ENCODE assay signal across 8 cellular contexts in the genomic region with DNA sequence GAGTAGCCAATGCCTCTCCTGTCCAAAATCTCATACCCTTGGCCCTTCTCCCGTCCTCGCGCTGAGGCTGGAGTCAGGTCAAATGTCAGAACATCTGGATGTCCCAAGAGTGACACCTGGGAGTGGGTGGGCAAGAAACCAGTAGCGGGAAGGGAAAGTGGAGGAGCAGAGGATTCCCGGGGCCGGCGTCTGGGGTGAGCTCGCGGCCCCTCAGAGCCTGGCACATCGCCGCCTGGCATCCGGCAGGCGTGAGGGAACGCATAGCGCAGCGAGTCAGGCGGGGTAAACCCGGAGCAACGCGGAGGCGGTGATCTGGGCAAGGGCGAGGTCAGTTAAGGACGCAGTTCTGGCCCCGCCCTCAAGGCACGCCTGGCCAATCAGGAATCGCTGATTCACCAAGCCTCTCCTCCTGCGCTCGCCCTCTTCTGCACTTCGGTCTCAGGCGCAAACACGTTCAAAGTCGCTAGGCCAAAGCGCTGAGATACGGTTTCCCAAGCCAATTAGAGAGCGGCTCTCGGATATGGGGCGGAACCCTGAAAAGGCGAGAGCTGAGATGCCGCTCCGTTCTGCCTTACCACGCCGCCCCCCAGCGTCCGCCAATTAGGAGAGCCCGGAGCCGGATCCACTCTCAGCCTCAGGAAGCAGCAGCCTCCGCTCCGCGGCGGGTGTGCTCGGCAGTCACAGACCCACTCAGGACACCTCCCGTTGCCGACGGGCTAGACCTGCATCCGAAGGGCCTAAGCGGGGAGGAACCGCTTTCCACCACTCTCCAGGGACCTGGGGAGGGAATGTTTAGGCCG. TPM values are rescaled to one million over a fixed set of nuclear protein-coding genes. Genes with fewer than 3 reads are reported as not detected.
DNase-seq lines count a peak whose midpoint lies in the region; ATAC-seq and TF ChIP-seq lines count a peak whose summit lies in the region.

No MANE protein-coding gene starts in this region.

- H3K27me3 ChIP-seq in BJ (ENCODE audit: control insufficient read depth, insufficient read depth, low read length), result no peaks in the 10 kb centered on the region

- CTCF ChIA-PET in BJ (lab: Yijun Ruan, JAX), result interaction anchor here (0.5 to 4.2 kb wide), 45 partner anchors 9 to 355 kb away, joined by 3 to 34 read pairs (median 5); partner anchors contain the start of genes HSD17B8, RING1, RPS18 and RXRB
- CTCF ChIA-PET in activated CD4-positive, alpha-beta T cell treated with anti-CD3 and anti-CD28 coated beads, Interleukin-2, amount 10 ng/mL, durations not matched to agents 7 days and 5 days (lab: Charles Lee), result interaction anchor here (0.6 to 4.3 kb wide), 44 partner anchors 10 to 265 kb away, joined by 3 to 30 read pairs (median 5); partner anchors contain the start of genes B3GALT4, COL11A2, PFDN6 and RING1

- peak overlapping the region; percentile 97 for H3K27ac Mint-ChIP-seq in activated CD4-positive, alpha-beta T cell treated with anti-CD3 and anti-CD28 coated beads, Interleukin-2, amount 10 ng/mL, durations not matched to agents 7 days and 5 days

- peak overlapping the region; percentile 56 for H3K4me3 ChIP-seq in BJ (ENCODE audit: low read depth, low read length)

- DNase-seq in BJ (ENCODE audit: low read depth) (peak; percentile 98), GM19240 (ENCODE audit: insufficient read length, low spot score) (peak; percentile 65), NCI-H526 (lab: John Stamatoyannopoulos, UW) (peak; percentile 98 to 99), cortex of kidney (lab: John Stamatoyannopoulos, UW) (peak; percentile 70), left kidney (ENCODE audit: low read depth, low spot score) (peak; percentile 99)
- DNase-seq in activated CD4-positive, alpha-beta T cell treated with anti-CD3 and anti-CD28 coated beads, Interleukin-2, amount 10 ng/mL, durations not matched to agents 7 days and 5 days, result peak; percentile 98
- DNase-seq in stimulated activated CD4-positive, alpha-beta T cell treated with anti-CD3 and anti-CD28 coated beads, Interleukin-2, amount 100 ng/mL, for 24 hours, result peak; percentile 93 to 96

- peak overlapping the region; percentile 86 for H3K4me3 Mint-ChIP-seq in activated CD4-positive, alpha-beta T cell treated with anti-CD3 and anti-CD28 coated beads, Interleukin-2, amount 10 ng/mL, durations not matched to agents 7 days and 5 days

- H3K9me3 Mint-ChIP-seq in activated CD4-positive, alpha-beta T cell treated with anti-CD3 and anti-CD28 coated beads, Interleukin-2, amount 10 ng/mL, durations not matched to agents 7 days and 5 days, result no peaks in the 10 kb centered on the region

- no peaks in the 10 kb centered on the region for H3K36me3 ChIP-seq in BJ (ENCODE audit: control insufficient read depth, insufficient read depth, low read length)

- H3K4me1 Mint-ChIP-seq in activated CD4-positive, alpha-beta T cell treated with anti-CD3 and anti-CD28 coated beads, Interleukin-2, amount 10 ng/mL, durations not matched to agents 7 days and 5 days, result peaks cover 39% of the 10 kb centered on the region

- ATAC-seq in HG03460 (IDR thresholded peaks at IDR 0.05; ENCODE audit: unreplicated experiment), result peak; percentile 83

- TF ChIP-seq CTCF in BJ (IDR thresholded peaks at IDR 0.05; ENCODE audit: insufficient read depth, low read depth, low read length), result peak; percentile 25; the same call in 1 of the 2 replicates

- peaks cover 4% of the 10 kb centered on the region for H3K27me3 Mint-ChIP-seq in activated CD4-positive, alpha-beta T cell treated with anti-CD3 and anti-CD28 coated beads, Interleukin-2, amount 10 ng/mL, durations not matched to agents 7 days and 5 days

- H3K36me3 Mint-ChIP-seq in activated CD4-positive, alpha-beta T cell treated with anti-CD3 and anti-CD28 coated beads, Interleukin-2, amount 10 ng/mL, durations not matched to agents 7 days and 5 days (ENCODE audit: low read depth), result peaks cover 28% of the 10 kb centered on the region

- POLR2A ChIA-PET in BJ (lab: Charles Lee), result interaction anchor here (0.5 to 1.1 kb wide), 3 partner anchors 40 to 277 kb away, joined by 3 to 9 read pairs (median 3); partner anchors contain the start of genes PFDN6 and WDR46
- POLR2A ChIA-PET in activated CD4-positive, alpha-beta T cell treated with anti-CD3 and anti-CD28 coated beads, Interleukin-2, amount 10 ng/mL, durations not matched to agents 7 days and 5 days (lab: Charles Lee), result interaction anchor here (0.6 to 2.2 kb wide), 5 partner anchors 23 to 276 kb away, joined by 3 to 7 read pairs (median 3); partner anchors contain the start of genes B3GALT4, RING1, RPS18 and VPS52

RNA-seq across cellular contexts. Expression of gene VPS52, which starts 22.5 kb away (rescaled TPM):
- 63.2 and 89.8 TPM in 2 replicates for polyA plus RNA-seq in BJ (2011; rRNA removed)
- 49.2 and 70.9 TPM in 2 replicates for polyA minus RNA-seq in BJ (2011; rRNA and poly(A)+ RNA removed)
- 10 to 100 TPM; 79.1 to 84.0 TPM for total RNA-seq in activated CD4-positive, alpha-beta T cell treated with anti-CD3 and anti-CD28 coated beads, Interleukin-2, amount 10 ng/mL, durations not matched to agents 7 days and 5 days

RNA-seq across cellular contexts. Expression of gene RPS18, which starts 22.7 kb away (rescaled TPM):
- polyA plus RNA-seq in BJ (2011; rRNA removed), result 6,221 and 6,433 TPM in 2 replicates
- 565 and 1,108 TPM in 2 replicates for polyA minus RNA-seq in BJ (2011; rRNA and poly(A)+ RNA removed)
- 1,000 to 10,000 TPM; 2,438 to 3,135 TPM for total RNA-seq in activated CD4-positive, alpha-beta T cell treated with anti-CD3 and anti-CD28 coated beads, Interleukin-2, amount 10 ng/mL, durations not matched to agents 7 days and 5 days

RNA-seq across cellular contexts. Expression of gene B3GALT4, which starts 27.8 kb away (rescaled TPM):
- polyA plus RNA-seq in BJ (2011; rRNA removed), result 2.2 and 4.0 TPM in 2 replicates
- 2.2 and 2.6 TPM in 2 replicates for polyA minus RNA-seq in BJ (2011; rRNA and poly(A)+ RNA removed)
- total RNA-seq in activated CD4-positive, alpha-beta T cell treated with anti-CD3 and anti-CD28 coated beads, Interleukin-2, amount 10 ng/mL, durations not matched to agents 7 days and 5 days, result 10 to 100 TPM; 18.3 to 21.5 TPM

RNA-seq across cellular contexts. Expression of gene WDR46, which starts 39.9 kb away (rescaled TPM):
- polyA plus RNA-seq in BJ (2011; rRNA removed), result 45.6 and 78.9 TPM in 2 replicates
- polyA minus RNA-seq in BJ (2011; rRNA and poly(A)+ RNA removed), result 50.6 and 91.6 TPM in 2 replicates
- 10 to 100 TPM; 53.4 to 54.8 TPM for total RNA-seq in activated CD4-positive, alpha-beta T cell treated with anti-CD3 and anti-CD28 coated beads, Interleukin-2, amount 10 ng/mL, durations not matched to agents 7 days and 5 days

RNA-seq across cellular contexts. Expression of gene PFDN6, which starts 40.3 kb away (rescaled TPM):
- polyA plus RNA-seq in BJ (2011; rRNA removed), result 49.0 and 55.5 TPM in 2 replicates
- polyA minus RNA-seq in BJ (2011; rRNA and poly(A)+ RNA removed), result 7.4 and 10.3 TPM in 2 replicates
- 10 to 100 TPM; 57.0 to 67.2 TPM for total RNA-seq in activated CD4-positive, alpha-beta T cell treated with anti-CD3 and anti-CD28 coated beads, Interleukin-2, amount 10 ng/mL, durations not matched to agents 7 days and 5 days

Comparison
In these comparisons a context has a peak if more than half of its experiments do, and no peak if none do; other contexts are left out.
1. Peak in every context shown above with its lines: DNase-seq, ATAC-seq and H3K4me3 ChIP-seq.